24 cellular contexts compared by ENCODE assay signal in genomic region chr20:60115452-60115851, GRCh38.
A peak's percentile ranks its signal among the peaks of the same experiment; 100 is the strongest.
DNase-seq lines count a peak whose midpoint lies in the region; ATAC-seq, FAIRE-seq and TF ChIP-seq lines count a peak whose summit lies in the region.
"Had no signal": no experiment of that assay in that cellular context is flagged by ENCODE, and none has a peak within 500 bp of the region (broad histone marks: within the 10 kb centered on the region; RNA-seq: fewer than 3 reads in every experiment).

No MANE protein-coding gene starts in this region.

- no peak for FAIRE-seq in kidney (lab: Jason Lieb, UNC)
- FAIRE-seq: D721Med, GM19239 had no signal

- H3K4me1 ChIP-seq in kidney (ENCODE audit: control insufficient read depth in 1 of 2, insufficient read depth in 1 of 2, low read depth in 1 of 2, low read length in 2 of 2) (no peaks in the 10 kb centered on the region), stomach (no peaks in the 10 kb centered on the region)

- H3K4me3 ChIP-seq in LNCaP clone FGC (ENCODE audit: low read depth, low read length) (no peak overlapping the region), kidney (ENCODE audit: low read length in 2 of 2) (no peak overlapping the region), stomach (no peak overlapping the region)

- H3K36me3 ChIP-seq in kidney (ENCODE audit: control insufficient read depth in 1 of 2, insufficient read depth in 2 of 2, low read length in 2 of 2) (no peaks in the 10 kb centered on the region), stomach (no peaks in the 10 kb centered on the region)

- peaks cover 0 to 41% (median 0%) of the 10 kb centered on the region in 3 donors for H3K27me3 ChIP-seq in stomach

- TF ChIP-seq POLR2A in stomach (IDR thresholded peaks at IDR 0.05), result no peak

- H3K9me3 ChIP-seq in kidney (ENCODE audit: control insufficient read depth in 1 of 2, low read length in 2 of 2) (no peaks in the 10 kb centered on the region), stomach (no peaks in the 10 kb centered on the region)

- 52 to 71% (median 66%) methylated on average over 6 of the region's 6 CpGs for WGBS in stomach, 5 donors

- H3K27ac ChIP-seq in kidney (ENCODE audit: low read depth in 2 of 2, low read length in 2 of 2), result no peak overlapping the region
- no peak overlapping the region for H3K27ac ChIP-seq in stomach
- H3K27ac ChIP-seq: 22Rv1, KMS-11 had no signal

- no peak for TF ChIP-seq CTCF in LNCaP clone FGC (IDR thresholded peaks at IDR 0.05; ENCODE audit: control insufficient read depth, extremely low read depth, insufficient read depth)
- TF ChIP-seq CTCF in kidney (IDR thresholded peaks at IDR 0.05; ENCODE audit: borderline replicate concordance, extremely low read depth, insufficient read depth), result no peak
- no peak for TF ChIP-seq CTCF in stomach (IDR thresholded peaks at IDR 0.05)

- no peak overlapping the region for H3K9ac ChIP-seq in kidney (ENCODE audit: low read length in 2 of 2)
- H3K9ac ChIP-seq: KMS-11 had no signal

- ATAC-seq in Right ventricle myocardium superior (ENCODE audit: poor library complexity) (peak; percentile 60), Right ventricle myocardium inferior (no peak), GM21390 (IDR thresholded peaks at IDR 0.05; ENCODE audit: unreplicated experiment) (no peak)
- ATAC-seq: PC-3 had no signal

- no peak for TF ChIP-seq EP300 in stomach (IDR thresholded peaks at IDR 0.05)

- intact Hi-C loops in Right ventricle myocardium superior (cut with DNase I), result no loop called here
- intact Hi-C loops in Right ventricle myocardium inferior (cut with DNase I), result no loop called here
- intact Hi-C loops in kidney (cut with DNase I), result no loop called here
- intact Hi-C loops in stomach (cut with DNase I; ENCODE audit: low total_unique reads), result no loop called here

- no peak for DNase-seq in Right ventricle myocardium superior
- DNase-seq in Right ventricle myocardium inferior (ENCODE audit: missing footprints), result no peak
- DNase-seq in LNCaP clone FGC (ENCODE audit: low read depth), result peak; percentile 77
- DNase-seq in kidney, result peak; percentile 85
- peak; percentile 7 for DNase-seq in stomach
- no peak for DNase-seq in stimulated activated CD4-positive, alpha-beta T cell treated with anti-CD3 and anti-CD28 coated beads, Interleukin-2, amount 100 ng/mL, for 24 hours
- DNase-seq in SW480 (ENCODE audit: low spot score), result no peak
- DNase-seq: CD4-positive, CD25-positive, alpha-beta regulatory T cell; H7; NCI-H1048; NCI-H1417; NCI-H1694; NCI-H2029 treated with DMSO at 0.1 percent for 48 hours; NCI-H446 treated with DMSO at 0.1 percent for 48 hours; NCI-H526; NCI-H82; NK-92 treated with Interleukin-12 subunit alpha and Interleukin-12 subunit beta, amount 100 ng/mL, for 24 hours; PC-3; SHP77 had no signal

Comparison
In these comparisons a context has a peak if more than half of its experiments do, and no peak if none do; other contexts are left out.
1. DNase-seq: peak in LNCaP clone FGC (single experiment), kidney (single experiment) and stomach (single experiment); none in Right ventricle myocardium superior (single experiment), Right ventricle myocardium inferior (single experiment), stimulated activated CD4-positive, alpha-beta T cell treated with anti-CD3 and anti-CD28 coated beads, Interleukin-2, amount 100 ng/mL, for 24 hours (0 of 2) and SW480 (single experiment).